In genomic region chr3:15815696-15816095, GRCh38 we compare ENCODE assay signal across 1 cellular context.
TF ChIP-seq lines count a peak whose summit lies in the region.

No MANE protein-coding gene starts in this region.

TF ChIP-seq in K562, 482 proteins besides CTCF, POLR2A, EP300 and RAD21 (continued from another document):
- peak; percentile 61 for TF ChIP-seq DEAF1 (CRISPR knock-in tag; IDR thresholded peaks at IDR 0.05)
- no peak for TF ChIP-seq ZNF133 (CRISPR knock-in tag; IDR thresholded peaks at IDR 0.05)
- TF ChIP-seq POLR2H (tag; IDR thresholded peaks at IDR 0.05; ENCODE audit: low read depth): 0 out of 2 replicates have a peak, but pooled peaks have one; percentile 24
- no peak for TF ChIP-seq RUNX1 (IDR thresholded peaks at IDR 0.05; ENCODE audit: low read depth)
TF ChIP-seq in K562: peak in this region for 2.
